ENCODE assay signal across 8 cellular contexts in genomic region chr2:156342252-156343095, GRCh38. TPM values are rescaled to one million over a fixed set of nuclear protein-coding genes. Genes with fewer than 3 reads are reported as not detected.
DNase-seq lines count a peak whose midpoint lies in the region; TF ChIP-seq lines count a peak whose summit lies in the region.

No MANE protein-coding gene starts in this region.

- H3K9me3 Mint-ChIP-seq in activated naive CD4-positive, alpha-beta T cell treated with anti-CD3 and anti-CD28 coated beads, Interleukin-2, amount 10 ng/mL, durations not matched to agents 7 days and 5 days: no peaks in the 10 kb centered on the region

- H3K4me3 Mint-ChIP-seq in activated naive CD4-positive, alpha-beta T cell treated with anti-CD3 and anti-CD28 coated beads, Interleukin-2, amount 10 ng/mL, durations not matched to agents 7 days and 5 days: peak overlapping the region; percentile 80

- peaks cover 48% of the 10 kb centered on the region for H3K4me1 Mint-ChIP-seq in activated naive CD4-positive, alpha-beta T cell treated with anti-CD3 and anti-CD28 coated beads, Interleukin-2, amount 10 ng/mL, durations not matched to agents 7 days and 5 days

- H3K27ac Mint-ChIP-seq in activated naive CD4-positive, alpha-beta T cell treated with anti-CD3 and anti-CD28 coated beads, Interleukin-2, amount 10 ng/mL, durations not matched to agents 7 days and 5 days: peak overlapping the region; percentile 99

- peaks cover 5% of the 10 kb centered on the region for H3K36me3 Mint-ChIP-seq in activated naive CD4-positive, alpha-beta T cell treated with anti-CD3 and anti-CD28 coated beads, Interleukin-2, amount 10 ng/mL, durations not matched to agents 7 days and 5 days

- H3K27me3 ChIP-seq in H7 (ENCODE audit: control insufficient read depth, insufficient read depth, low read length): peaks cover 11% of the 10 kb centered on the region; the same call in 1 of the 2 replicates

- H3K27me3 Mint-ChIP-seq in activated naive CD4-positive, alpha-beta T cell treated with anti-CD3 and anti-CD28 coated beads, Interleukin-2, amount 10 ng/mL, durations not matched to agents 7 days and 5 days: no peaks in the 10 kb centered on the region

- H3K36me3 ChIP-seq in H7 (replicated peaks; ENCODE audit: control insufficient read depth, insufficient read depth, low read length): no peaks in the 10 kb centered on the region

- TF ChIP-seq CTCF in LNCaP clone FGC (IDR thresholded peaks at IDR 0.05; ENCODE audit: control insufficient read depth, extremely low read depth, insufficient read depth): no peak

- DNase-seq in G401 (ENCODE audit: low spot score): peak; percentile 94
- DNase-seq in H7: peak; percentile 92
- DNase-seq in LNCaP clone FGC (ENCODE audit: low read depth): peak; percentile 59
- peak; percentile 91 for DNase-seq in SK-MEL-5 (ENCODE audit: low read depth, low spot score)
- peak; percentile 91 for DNase-seq in activated naive CD4-positive, alpha-beta T cell treated with anti-CD3 and anti-CD28 coated beads, Interleukin-2, amount 10 ng/mL, durations not matched to agents 7 days and 5 days
- peak; percentile 74 for DNase-seq in germinal center (ENCODE audit: low spot score)
- peak; percentile 86 for DNase-seq in occipital lobe (lab: John Stamatoyannopoulos, UW)
- peak; percentile 93 for DNase-seq in superior temporal gyrus (ENCODE audit: extremely low spot score)

- in situ Hi-C loops in G401 (cut with HindIII; ENCODE audit: low sequenced_read_pairs) (no loop called here), SK-MEL-5 (cut with HindIII; ENCODE audit: low pct_unique_long_range_greater_than_20kb, low sequenced_read_pairs) (no loop called here)

- H3K4me3 ChIP-seq in H7 (ENCODE audit: insufficient read depth, low read depth, low read length): peak overlapping the region; percentile 74
- H3K4me3 ChIP-seq in LNCaP clone FGC (ENCODE audit: low read depth, low read length): peak overlapping the region; percentile 76

- CTCF ChIA-PET in activated naive CD4-positive, alpha-beta T cell treated with anti-CD3 and anti-CD28 coated beads, Interleukin-2, amount 10 ng/mL, durations not matched to agents 7 days and 5 days (lab: Charles Lee): interaction anchor here (0.6 to 1.7 kb wide), 3 partner anchors 8 to 245 kb away, joined by 3 to 9 read pairs (median 3); no protein-coding TSS in a partner anchor

RNA-seq across cellular contexts. Expression of gene NR4A2, which starts 10.0 kb away (rescaled TPM):
- not detected in 2 replicates for total RNA-seq in G401 (2014; rRNA removed; shearing (Covaris generic))
- 0.37 and 0.45 TPM in 2 replicates for total RNA-seq in H7 (2014; rRNA removed; shearing (Covaris generic))
- 4.3 and 5.2 TPM in 2 replicates for total RNA-seq in SK-MEL-5 (2014; rRNA removed; shearing (Covaris generic))
- polyA plus RNA-seq in SK-MEL-5 (2015; cell fraction: cytosol; rRNA removed): 17.6 and 22.2 TPM in 2 replicates
- 25.3 and 30.1 TPM in 2 replicates for polyA plus RNA-seq in SK-MEL-5 (2015; cell fraction: nucleus; rRNA removed)
- total RNA-seq in occipital lobe: 7.8 TPM

Comparison
In these comparisons a context has a peak if more than half of its experiments do, and no peak if none do; other contexts are left out.
1. Peak in every context shown above with its lines: DNase-seq and H3K4me3 ChIP-seq.